In the genomic region with DNA sequence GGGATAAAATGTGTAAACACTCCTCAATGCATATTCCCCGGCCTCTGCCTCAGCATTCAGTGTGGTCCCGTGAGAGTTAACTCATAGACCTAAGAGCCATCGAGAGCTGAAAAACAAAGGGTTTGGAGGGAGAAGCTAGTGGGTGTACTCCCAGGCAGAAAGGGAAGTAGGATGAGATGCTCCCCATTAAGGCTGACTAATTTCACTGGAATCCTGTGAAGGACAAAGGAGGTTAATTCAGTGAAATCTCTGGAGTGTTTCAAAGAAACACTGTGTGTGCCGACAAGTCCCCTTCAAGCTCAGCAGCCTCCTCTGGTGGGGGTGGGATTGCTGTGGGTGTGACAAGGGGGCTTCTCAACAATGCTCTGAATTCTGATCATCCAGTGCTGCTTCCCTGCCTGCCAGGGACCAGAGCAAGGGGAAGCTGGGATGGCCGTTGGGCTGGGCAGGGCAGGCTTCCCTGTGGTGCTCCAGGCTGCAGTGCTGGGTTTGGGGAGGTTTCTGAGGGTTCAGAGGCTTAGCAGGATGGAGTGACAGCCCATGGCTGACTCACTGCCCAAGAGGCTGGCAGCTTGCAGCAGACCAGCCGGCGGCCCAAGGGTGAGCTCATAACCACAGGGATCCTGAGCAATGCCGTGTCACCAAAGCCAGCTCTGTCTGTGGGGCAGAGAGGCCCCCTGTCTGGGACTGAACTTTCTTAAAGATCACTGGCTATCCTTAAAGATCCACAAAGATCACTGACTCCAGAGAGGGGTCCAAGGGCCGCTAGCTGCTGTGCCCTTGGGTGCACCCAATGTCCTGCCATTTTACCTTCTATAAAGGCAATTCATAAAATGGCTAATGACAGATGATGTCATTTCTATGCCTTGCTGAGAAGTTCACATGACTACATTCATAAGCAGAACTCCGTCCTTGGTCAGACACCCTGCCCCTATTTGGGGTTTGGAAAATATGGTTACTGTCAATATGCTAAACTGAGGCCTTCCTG, we compare ENCODE assay signal across 1 cellular context.
A peak's percentile ranks its signal among the peaks of the same experiment; 100 is the strongest.
TF ChIP-seq lines count a peak whose summit lies in the region.

No MANE protein-coding gene starts in this region.

TF ChIP-seq in SK-N-SH, 30 proteins besides CTCF, POLR2A, EP300 and RAD21 (continued from another document):
- TF ChIP-seq, protein P1, sequence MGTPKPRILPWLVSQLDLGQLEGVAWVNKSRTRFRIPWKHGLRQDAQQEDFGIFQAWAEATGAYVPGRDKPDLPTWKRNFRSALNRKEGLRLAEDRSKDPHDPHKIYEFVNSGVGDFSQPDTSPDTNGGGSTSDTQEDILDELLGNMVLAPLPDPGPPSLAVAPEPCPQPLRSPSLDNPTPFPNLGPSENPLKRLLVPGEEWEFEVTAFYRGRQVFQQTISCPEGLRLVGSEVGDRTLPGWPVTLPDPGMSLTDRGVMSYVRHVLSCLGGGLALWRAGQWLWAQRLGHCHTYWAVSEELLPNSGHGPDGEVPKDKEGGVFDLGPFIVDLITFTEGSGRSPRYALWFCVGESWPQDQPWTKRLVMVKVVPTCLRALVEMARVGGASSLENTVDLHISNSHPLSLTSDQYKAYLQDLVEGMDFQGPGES (IDR thresholded peaks at IDR 0.05; ENCODE audit: low read depth, low read length) = no peak
- TF ChIP-seq NFIC (IDR thresholded peaks at IDR 0.05; ENCODE audit: borderline replicate concordance) (peak; percentile 81), RFX5 (IDR thresholded peaks at IDR 0.05; ENCODE audit: low read length) (no peak), YY1 (IDR thresholded peaks at IDR 0.05; ENCODE audit: low read depth) (peak; percentile 68), TEAD4 (IDR thresholded peaks at IDR 0.05; ENCODE audit: borderline replicate concordance, insufficient read depth) (peak; percentile 72; the same call in 1 of the 2 replicates)
- TF ChIP-seq, protein P2, sequence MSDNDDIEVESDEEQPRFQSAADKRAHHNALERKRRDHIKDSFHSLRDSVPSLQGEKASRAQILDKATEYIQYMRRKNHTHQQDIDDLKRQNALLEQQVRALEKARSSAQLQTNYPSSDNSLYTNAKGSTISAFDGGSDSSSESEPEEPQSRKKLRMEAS (IDR thresholded peaks at IDR 0.05; ENCODE audit: low read depth) = peak; percentile 46; the same call in 1 of the 2 replicates
